ENCODE assay signal across 2 cellular contexts in the genomic region with DNA sequence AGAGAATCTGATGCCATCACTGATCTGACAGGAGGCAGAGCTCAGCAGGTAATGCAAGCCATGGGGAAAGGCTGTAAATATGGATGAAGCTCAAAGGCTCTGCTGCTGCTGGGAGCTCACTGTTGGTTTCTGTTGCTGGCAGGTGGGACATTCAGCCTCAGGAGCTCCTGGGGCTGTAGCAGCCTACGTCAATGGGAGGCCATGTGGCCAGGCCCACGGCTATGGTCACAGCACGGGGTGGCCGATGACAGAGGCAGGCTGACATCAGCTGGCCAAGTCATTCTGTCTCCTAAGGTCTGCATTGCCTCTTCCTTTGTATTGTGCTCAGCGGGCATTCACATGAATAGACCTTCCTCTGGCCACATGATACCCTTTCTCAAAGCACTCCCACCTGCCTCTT.
A peak's percentile ranks its signal among the peaks of the same experiment; 100 is the strongest.
TF ChIP-seq lines count a peak whose summit lies in the region.

No MANE protein-coding gene starts in this region.

TF ChIP-seq in HepG2, 621 proteins besides CTCF, POLR2A, EP300 and RAD21:
- no peak for TF ChIP-seq HMGXB4 (CRISPR knock-in tag; IDR thresholded peaks at IDR 0.05; ENCODE audit: borderline replicate concordance in 1 of 2, low read depth in 1 of 2)
- TF ChIP-seq, protein P1, sequence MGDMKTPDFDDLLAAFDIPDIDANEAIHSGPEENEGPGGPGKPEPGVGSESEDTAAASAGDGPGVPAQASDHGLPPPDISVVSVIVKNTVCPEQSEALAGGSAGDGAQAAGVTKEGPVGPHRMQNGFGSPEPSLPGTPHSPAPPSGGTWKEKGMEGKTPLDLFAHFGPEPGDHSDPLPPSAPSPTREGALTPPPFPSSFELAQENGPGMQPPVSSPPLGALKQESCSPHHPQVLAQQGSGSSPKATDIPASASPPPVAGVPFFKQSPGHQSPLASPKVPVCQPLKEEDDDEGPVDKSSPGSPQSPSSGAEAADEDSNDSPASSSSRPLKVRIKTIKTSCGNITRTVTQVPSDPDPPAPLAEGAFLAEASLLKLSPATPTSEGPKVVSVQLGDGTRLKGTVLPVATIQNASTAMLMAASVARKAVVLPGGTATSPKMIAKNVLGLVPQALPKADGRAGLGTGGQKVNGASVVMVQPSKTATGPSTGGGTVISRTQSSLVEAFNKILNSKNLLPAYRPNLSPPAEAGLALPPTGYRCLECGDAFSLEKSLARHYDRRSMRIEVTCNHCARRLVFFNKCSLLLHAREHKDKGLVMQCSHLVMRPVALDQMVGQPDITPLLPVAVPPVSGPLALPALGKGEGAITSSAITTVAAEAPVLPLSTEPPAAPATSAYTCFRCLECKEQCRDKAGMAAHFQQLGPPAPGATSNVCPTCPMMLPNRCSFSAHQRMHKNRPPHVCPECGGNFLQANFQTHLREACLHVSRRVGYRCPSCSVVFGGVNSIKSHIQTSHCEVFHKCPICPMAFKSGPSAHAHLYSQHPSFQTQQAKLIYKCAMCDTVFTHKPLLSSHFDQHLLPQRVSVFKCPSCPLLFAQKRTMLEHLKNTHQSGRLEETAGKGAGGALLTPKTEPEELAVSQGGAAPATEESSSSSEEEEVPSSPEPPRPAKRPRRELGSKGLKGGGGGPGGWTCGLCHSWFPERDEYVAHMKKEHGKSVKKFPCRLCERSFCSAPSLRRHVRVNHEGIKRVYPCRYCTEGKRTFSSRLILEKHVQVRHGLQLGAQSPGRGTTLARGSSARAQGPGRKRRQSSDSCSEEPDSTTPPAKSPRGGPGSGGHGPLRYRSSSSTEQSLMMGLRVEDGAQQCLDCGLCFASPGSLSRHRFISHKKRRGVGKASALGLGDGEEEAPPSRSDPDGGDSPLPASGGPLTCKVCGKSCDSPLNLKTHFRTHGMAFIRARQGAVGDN (CRISPR knock-in tag; IDR thresholded peaks at IDR 0.05): peak; percentile 32

TF ChIP-seq in K562, 482 proteins besides CTCF, POLR2A, EP300 and RAD21:
- TF ChIP-seq FOS (IDR thresholded peaks at IDR 0.05; ENCODE audit: extremely low read depth, insufficient read length) (no peak), ZNF764 (CRISPR knock-in tag; IDR thresholded peaks at IDR 0.05; ENCODE audit: low read depth) (no peak), FIP1L1 (IDR thresholded peaks at IDR 0.05; ENCODE audit: low read depth, low read length, poor library complexity, severe bottlenecking) (no peak)
- TF ChIP-seq, protein P2, sequence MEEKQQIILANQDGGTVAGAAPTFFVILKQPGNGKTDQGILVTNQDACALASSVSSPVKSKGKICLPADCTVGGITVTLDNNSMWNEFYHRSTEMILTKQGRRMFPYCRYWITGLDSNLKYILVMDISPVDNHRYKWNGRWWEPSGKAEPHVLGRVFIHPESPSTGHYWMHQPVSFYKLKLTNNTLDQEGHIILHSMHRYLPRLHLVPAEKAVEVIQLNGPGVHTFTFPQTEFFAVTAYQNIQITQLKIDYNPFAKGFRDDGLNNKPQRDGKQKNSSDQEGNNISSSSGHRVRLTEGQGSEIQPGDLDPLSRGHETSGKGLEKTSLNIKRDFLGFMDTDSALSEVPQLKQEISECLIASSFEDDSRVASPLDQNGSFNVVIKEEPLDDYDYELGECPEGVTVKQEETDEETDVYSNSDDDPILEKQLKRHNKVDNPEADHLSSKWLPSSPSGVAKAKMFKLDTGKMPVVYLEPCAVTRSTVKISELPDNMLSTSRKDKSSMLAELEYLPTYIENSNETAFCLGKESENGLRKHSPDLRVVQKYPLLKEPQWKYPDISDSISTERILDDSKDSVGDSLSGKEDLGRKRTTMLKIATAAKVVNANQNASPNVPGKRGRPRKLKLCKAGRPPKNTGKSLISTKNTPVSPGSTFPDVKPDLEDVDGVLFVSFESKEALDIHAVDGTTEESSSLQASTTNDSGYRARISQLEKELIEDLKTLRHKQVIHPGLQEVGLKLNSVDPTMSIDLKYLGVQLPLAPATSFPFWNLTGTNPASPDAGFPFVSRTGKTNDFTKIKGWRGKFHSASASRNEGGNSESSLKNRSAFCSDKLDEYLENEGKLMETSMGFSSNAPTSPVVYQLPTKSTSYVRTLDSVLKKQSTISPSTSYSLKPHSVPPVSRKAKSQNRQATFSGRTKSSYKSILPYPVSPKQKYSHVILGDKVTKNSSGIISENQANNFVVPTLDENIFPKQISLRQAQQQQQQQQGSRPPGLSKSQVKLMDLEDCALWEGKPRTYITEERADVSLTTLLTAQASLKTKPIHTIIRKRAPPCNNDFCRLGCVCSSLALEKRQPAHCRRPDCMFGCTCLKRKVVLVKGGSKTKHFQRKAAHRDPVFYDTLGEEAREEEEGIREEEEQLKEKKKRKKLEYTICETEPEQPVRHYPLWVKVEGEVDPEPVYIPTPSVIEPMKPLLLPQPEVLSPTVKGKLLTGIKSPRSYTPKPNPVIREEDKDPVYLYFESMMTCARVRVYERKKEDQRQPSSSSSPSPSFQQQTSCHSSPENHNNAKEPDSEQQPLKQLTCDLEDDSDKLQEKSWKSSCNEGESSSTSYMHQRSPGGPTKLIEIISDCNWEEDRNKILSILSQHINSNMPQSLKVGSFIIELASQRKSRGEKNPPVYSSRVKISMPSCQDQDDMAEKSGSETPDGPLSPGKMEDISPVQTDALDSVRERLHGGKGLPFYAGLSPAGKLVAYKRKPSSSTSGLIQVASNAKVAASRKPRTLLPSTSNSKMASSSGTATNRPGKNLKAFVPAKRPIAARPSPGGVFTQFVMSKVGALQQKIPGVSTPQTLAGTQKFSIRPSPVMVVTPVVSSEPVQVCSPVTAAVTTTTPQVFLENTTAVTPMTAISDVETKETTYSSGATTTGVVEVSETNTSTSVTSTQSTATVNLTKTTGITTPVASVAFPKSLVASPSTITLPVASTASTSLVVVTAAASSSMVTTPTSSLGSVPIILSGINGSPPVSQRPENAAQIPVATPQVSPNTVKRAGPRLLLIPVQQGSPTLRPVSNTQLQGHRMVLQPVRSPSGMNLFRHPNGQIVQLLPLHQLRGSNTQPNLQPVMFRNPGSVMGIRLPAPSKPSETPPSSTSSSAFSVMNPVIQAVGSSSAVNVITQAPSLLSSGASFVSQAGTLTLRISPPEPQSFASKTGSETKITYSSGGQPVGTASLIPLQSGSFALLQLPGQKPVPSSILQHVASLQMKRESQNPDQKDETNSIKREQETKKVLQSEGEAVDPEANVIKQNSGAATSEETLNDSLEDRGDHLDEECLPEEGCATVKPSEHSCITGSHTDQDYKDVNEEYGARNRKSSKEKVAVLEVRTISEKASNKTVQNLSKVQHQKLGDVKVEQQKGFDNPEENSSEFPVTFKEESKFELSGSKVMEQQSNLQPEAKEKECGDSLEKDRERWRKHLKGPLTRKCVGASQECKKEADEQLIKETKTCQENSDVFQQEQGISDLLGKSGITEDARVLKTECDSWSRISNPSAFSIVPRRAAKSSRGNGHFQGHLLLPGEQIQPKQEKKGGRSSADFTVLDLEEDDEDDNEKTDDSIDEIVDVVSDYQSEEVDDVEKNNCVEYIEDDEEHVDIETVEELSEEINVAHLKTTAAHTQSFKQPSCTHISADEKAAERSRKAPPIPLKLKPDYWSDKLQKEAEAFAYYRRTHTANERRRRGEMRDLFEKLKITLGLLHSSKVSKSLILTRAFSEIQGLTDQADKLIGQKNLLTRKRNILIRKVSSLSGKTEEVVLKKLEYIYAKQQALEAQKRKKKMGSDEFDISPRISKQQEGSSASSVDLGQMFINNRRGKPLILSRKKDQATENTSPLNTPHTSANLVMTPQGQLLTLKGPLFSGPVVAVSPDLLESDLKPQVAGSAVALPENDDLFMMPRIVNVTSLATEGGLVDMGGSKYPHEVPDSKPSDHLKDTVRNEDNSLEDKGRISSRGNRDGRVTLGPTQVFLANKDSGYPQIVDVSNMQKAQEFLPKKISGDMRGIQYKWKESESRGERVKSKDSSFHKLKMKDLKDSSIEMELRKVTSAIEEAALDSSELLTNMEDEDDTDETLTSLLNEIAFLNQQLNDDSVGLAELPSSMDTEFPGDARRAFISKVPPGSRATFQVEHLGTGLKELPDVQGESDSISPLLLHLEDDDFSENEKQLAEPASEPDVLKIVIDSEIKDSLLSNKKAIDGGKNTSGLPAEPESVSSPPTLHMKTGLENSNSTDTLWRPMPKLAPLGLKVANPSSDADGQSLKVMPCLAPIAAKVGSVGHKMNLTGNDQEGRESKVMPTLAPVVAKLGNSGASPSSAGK (IDR thresholded peaks at IDR 0.05): 0 out of 2 replicates have a peak, but pooled peaks have one; percentile 17
- TF ChIP-seq, protein P3, sequence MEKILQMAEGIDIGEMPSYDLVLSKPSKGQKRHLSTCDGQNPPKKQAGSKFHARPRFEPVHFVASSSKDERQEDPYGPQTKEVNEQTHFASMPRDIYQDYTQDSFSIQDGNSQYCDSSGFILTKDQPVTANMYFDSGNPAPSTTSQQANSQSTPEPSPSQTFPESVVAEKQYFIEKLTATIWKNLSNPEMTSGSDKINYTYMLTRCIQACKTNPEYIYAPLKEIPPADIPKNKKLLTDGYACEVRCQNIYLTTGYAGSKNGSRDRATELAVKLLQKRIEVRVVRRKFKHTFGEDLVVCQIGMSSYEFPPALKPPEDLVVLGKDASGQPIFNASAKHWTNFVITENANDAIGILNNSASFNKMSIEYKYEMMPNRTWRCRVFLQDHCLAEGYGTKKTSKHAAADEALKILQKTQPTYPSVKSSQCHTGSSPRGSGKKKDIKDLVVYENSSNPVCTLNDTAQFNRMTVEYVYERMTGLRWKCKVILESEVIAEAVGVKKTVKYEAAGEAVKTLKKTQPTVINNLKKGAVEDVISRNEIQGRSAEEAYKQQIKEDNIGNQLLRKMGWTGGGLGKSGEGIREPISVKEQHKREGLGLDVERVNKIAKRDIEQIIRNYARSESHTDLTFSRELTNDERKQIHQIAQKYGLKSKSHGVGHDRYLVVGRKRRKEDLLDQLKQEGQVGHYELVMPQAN (IDR thresholded peaks at IDR 0.05; ENCODE audit: borderline replicate concordance): no peak
